2 cellular contexts compared by ENCODE assay signal in genomic region chr5:65185468-65185867, GRCh38.
TF ChIP-seq lines count a peak whose summit lies in the region.

No MANE protein-coding gene starts in this region.

TF ChIP-seq in HepG2, 621 proteins besides CTCF, POLR2A, EP300 and RAD21:
- TF ChIP-seq NFE2L1 (CRISPR knock-in tag; IDR thresholded peaks at IDR 0.05; ENCODE audit: borderline replicate concordance) = no peak
- TF ChIP-seq HNF1B (CRISPR knock-in tag; IDR thresholded peaks at IDR 0.05) = no peak
- TF ChIP-seq ZNF567 (CRISPR knock-in tag; IDR thresholded peaks at IDR 0.05; ENCODE audit: borderline replicate concordance) = no peak
- TF ChIP-seq, protein P1, sequence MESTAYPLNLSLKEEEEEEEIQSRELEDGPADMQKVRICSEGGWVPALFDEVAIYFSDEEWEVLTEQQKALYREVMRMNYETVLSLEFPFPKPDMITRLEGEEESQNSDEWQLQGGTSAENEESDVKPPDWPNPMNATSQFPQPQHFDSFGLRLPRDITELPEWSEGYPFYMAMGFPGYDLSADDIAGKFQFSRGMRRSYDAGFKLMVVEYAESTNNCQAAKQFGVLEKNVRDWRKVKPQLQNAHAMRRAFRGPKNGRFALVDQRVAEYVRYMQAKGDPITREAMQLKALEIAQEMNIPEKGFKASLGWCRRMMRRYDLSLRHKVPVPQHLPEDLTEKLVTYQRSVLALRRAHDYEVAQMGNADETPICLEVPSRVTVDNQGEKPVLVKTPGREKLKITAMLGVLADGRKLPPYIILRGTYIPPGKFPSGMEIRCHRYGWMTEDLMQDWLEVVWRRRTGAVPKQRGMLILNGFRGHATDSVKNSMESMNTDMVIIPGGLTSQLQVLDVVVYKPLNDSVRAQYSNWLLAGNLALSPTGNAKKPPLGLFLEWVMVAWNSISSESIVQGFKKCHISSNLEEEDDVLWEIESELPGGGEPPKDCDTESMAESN (CRISPR knock-in tag; conservative IDR thresholded peaks at IDR 0.05) = no peak
- TF ChIP-seq ZBTB14 (CRISPR knock-in tag; IDR thresholded peaks at IDR 0.05) = no peak
- no peak for TF ChIP-seq ZNF143 (CRISPR knock-in tag; IDR thresholded peaks at IDR 0.05)
- TF ChIP-seq ZNF292 (CRISPR knock-in tag; IDR thresholded peaks at IDR 0.05; ENCODE audit: borderline replicate concordance, low read depth) = no peak
- no peak for TF ChIP-seq AHR (CRISPR knock-in tag; IDR thresholded peaks at IDR 0.05)
- no peak for TF ChIP-seq ZNF263 (CRISPR knock-in tag; IDR thresholded peaks at IDR 0.05)
- TF ChIP-seq CCAR2 (optimal IDR thresholded peaks at IDR 0.05; ENCODE audit: low read depth, low read length) = no peak

TF ChIP-seq in SK-N-SH treated with all-trans-retinoic acid at 6 μM for 48 hours, 23 proteins besides CTCF, POLR2A, EP300 and RAD21:
- no peak for TF ChIP-seq ISL1 (CRISPR knock-in tag; IDR thresholded peaks at IDR 0.05)
